Comparison of ENCODE assay signal across 25 cellular contexts in genomic region chr20:49353348-49353747, GRCh38.
"Had no signal": no experiment of that assay in that cellular context is flagged by ENCODE, and none has a peak within 500 bp of the region (broad histone marks: within the 10 kb centered on the region; RNA-seq: fewer than 3 reads in every experiment).

No MANE protein-coding gene starts in this region.

- H3K9me3 Mint-ChIP-seq: activated CD8-positive, alpha-beta T cell treated with anti-CD3 and anti-CD28 coated beads for 36 hours; activated naive CD4-positive, alpha-beta T cell treated with anti-CD3 and anti-CD28 coated beads, Interleukin-2, amount 10 ng/mL, durations not matched to agents 7 days and 5 days; activated naive CD8-positive, alpha-beta T cell treated with anti-CD3 and anti-CD28 coated beads, Interleukin-2, amount 10 ng/mL, durations not matched to agents 7 days and 5 days; activated T-cell treated with anti-CD3 and anti-CD28 coated beads, Interleukin-2, amount 50 U/mL, for 72 hours; activated T-helper 2 cell treated with anti-CD3 and anti-CD28 coated beads, Interferon-gamma antibody, Interleukin-2, Interleukin-4, amounts not matched to agents 10 μg/mL and 5 μg/mL and 100 μg/mL, durations not matched to agents 14 hours and 24 hours and 36 hours; T-cell had no signal

- H3K36me3 Mint-ChIP-seq: activated naive CD4-positive, alpha-beta T cell treated with anti-CD3 and anti-CD28 coated beads, Interleukin-2, amount 10 ng/mL, durations not matched to agents 7 days and 5 days; activated naive CD8-positive, alpha-beta T cell treated with anti-CD3 and anti-CD28 coated beads, Interleukin-2, amount 10 ng/mL, durations not matched to agents 7 days and 5 days; T-cell had no signal

- H3K9me3 ChIP-seq: adrenal gland had no signal

- H3K27ac Mint-ChIP-seq: activated CD4-positive, alpha-beta T cell treated with anti-CD3 and anti-CD28 coated beads for 36 hours; activated CD8-positive, alpha-beta T cell treated with anti-CD3 and anti-CD28 coated beads for 36 hours; activated naive CD4-positive, alpha-beta T cell treated with anti-CD3 and anti-CD28 coated beads, Interleukin-2, amount 10 ng/mL, durations not matched to agents 7 days and 5 days; activated naive CD8-positive, alpha-beta T cell treated with anti-CD3 and anti-CD28 coated beads, Interleukin-2, amount 10 ng/mL, durations not matched to agents 7 days and 5 days; activated T-cell treated with anti-CD3 and anti-CD28 coated beads, Interleukin-2, amount 50 U/mL, for 72 hours; activated T-helper 2 cell treated with anti-CD3 and anti-CD28 coated beads, Interferon-gamma antibody, Interleukin-2, Interleukin-4, amounts not matched to agents 10 μg/mL and 5 μg/mL and 100 μg/mL, durations not matched to agents 14 hours and 24 hours and 36 hours; T-cell had no signal

- ATAC-seq: activated CD4-positive, alpha-beta T cell treated with anti-CD3 and anti-CD28 coated beads for 36 hours; activated CD8-positive, alpha-beta T cell treated with anti-CD3 and anti-CD28 coated beads for 36 hours; activated T-cell treated with anti-CD3 and anti-CD28 coated beads, Interleukin-2, amount 50 U/mL, for 72 hours; K562; Panc1; Right ventricle myocardium inferior; T-cell had no signal

- H3K27me3 ChIP-seq: adrenal gland had no signal

- H3K27ac ChIP-seq: adrenal gland, SK-N-MC, WERI-Rb-1 had no signal

- H3K4me1 ChIP-seq: adrenal gland had no signal

- H3K4me1 Mint-ChIP-seq: activated CD4-positive, alpha-beta T cell treated with anti-CD3 and anti-CD28 coated beads for 36 hours; activated naive CD4-positive, alpha-beta T cell treated with anti-CD3 and anti-CD28 coated beads, Interleukin-2, amount 10 ng/mL, durations not matched to agents 7 days and 5 days; activated naive CD8-positive, alpha-beta T cell treated with anti-CD3 and anti-CD28 coated beads, Interleukin-2, amount 10 ng/mL, durations not matched to agents 7 days and 5 days had no signal

- DNase-seq: activated CD4-positive, alpha-beta T cell treated with anti-CD3 and anti-CD28 coated beads for 36 hours; activated CD4-positive, alpha-beta T cell treated with anti-CD3 and anti-CD28 coated beads, Interleukin-2, amount 50 U/mL, for 1 hour; activated CD8-positive, alpha-beta memory T cell treated with anti-CD3 and anti-CD28 coated beads, Interleukin-2, amount 50 U/mL, for 4 hours; activated CD8-positive, alpha-beta T cell treated with anti-CD3 and anti-CD28 coated beads for 36 hours; activated gamma-delta T cell treated with Interleukin-2 at 50 U/mL for 16 hours; activated naive CD4-positive, alpha-beta T cell treated with anti-CD3 and anti-CD28 coated beads, Interleukin-2, amount 10 ng/mL, durations not matched to agents 7 days and 5 days; activated naive CD8-positive, alpha-beta T cell treated with anti-CD3 and anti-CD28 coated beads, Interleukin-2, amount 10 ng/mL, durations not matched to agents 7 days and 5 days; activated T-cell treated with anti-CD3 and anti-CD28 coated beads, Interleukin-2, amount 50 U/mL, for 72 hours; adrenal gland; Karpas-422; NCI-H1048; NCI-H1417; NCI-H1930; NCI-H446; NCI-H524; OCI-M1; RPMI8226; T-cell; T-helper 2 cell; WERI-Rb-1 had no signal

- H3K36me3 ChIP-seq: adrenal gland, WERI-Rb-1 had no signal

- H3K4me3 Mint-ChIP-seq: activated CD4-positive, alpha-beta T cell treated with anti-CD3 and anti-CD28 coated beads for 36 hours; activated CD8-positive, alpha-beta T cell treated with anti-CD3 and anti-CD28 coated beads for 36 hours; activated naive CD4-positive, alpha-beta T cell treated with anti-CD3 and anti-CD28 coated beads, Interleukin-2, amount 10 ng/mL, durations not matched to agents 7 days and 5 days; activated naive CD8-positive, alpha-beta T cell treated with anti-CD3 and anti-CD28 coated beads, Interleukin-2, amount 10 ng/mL, durations not matched to agents 7 days and 5 days; activated T-cell treated with anti-CD3 and anti-CD28 coated beads, Interleukin-2, amount 50 U/mL, for 72 hours; T-cell had no signal

- H3K4me3 ChIP-seq: adrenal gland, K562, SK-N-MC had no signal
